In the genomic region with DNA sequence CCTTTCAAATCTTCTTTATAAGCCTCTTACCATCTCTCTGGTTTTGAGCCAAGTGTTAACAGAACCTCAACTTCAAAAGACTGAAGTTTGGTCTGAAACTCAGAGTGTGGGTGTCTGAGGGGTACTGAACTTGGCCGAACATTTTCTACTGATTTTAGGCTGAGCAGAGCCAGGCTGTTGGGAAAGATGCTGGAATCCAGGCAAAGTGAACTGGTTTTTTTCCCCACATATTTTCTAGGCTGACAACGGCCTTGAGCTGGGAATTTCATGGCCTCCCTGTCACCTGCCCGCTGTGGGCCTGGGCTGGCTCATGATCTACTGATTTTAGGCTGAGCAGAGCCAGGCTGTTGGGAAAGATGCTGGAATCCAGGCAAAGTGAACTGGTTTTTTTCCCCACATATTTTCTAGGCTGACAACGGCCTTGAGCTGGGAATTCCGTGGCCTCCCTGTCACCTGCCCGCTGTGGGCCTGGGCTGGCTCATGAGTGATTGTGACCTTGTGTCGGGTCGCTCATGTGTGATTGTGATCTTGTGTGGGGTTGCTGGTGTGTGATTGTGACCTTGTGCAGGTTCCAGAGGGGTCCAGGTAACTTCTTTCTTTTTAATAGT, we compare ENCODE assay signal across 8 cellular contexts.
DNase-seq lines count a peak whose midpoint lies in the region; ATAC-seq, FAIRE-seq and TF ChIP-seq lines count a peak whose summit lies in the region.
"Not testable (repeated sequence)": the region's sequence is repeated elsewhere in the genome, so short reads cannot be mapped to it uniquely, and the experiment has no call there.

No MANE protein-coding gene starts in this region.

- TF ChIP-seq POLR2A in heart left ventricle (IDR thresholded peaks at IDR 0.05); HepG2 (IDR thresholded peaks at IDR 0.05; ENCODE audit: insufficient read depth in 1 of 2, low read depth in 2 of 2, low read length in 2 of 2): not testable (repeated sequence)

- intact Hi-C loops in heart left ventricle (cut with DNase I); HepG2 (cut with micrococcal nuclease; ENCODE audit: unreplicated experiment); upper lobe of right lung (cut with DNase I): not testable (repeated sequence)

- TF ChIP-seq CTCF in heart left ventricle (IDR thresholded peaks at IDR 0.05); HepG2 (CRISPR knock-in tag; IDR thresholded peaks at IDR 0.05); nephron (IDR thresholded peaks at IDR 0.05; ENCODE audit: unreplicated experiment in 3 of 3); retinal pigment epithelial cell (conservative IDR thresholded peaks at IDR 0.05; ENCODE audit: low read depth, low read length); upper lobe of right lung (IDR thresholded peaks at IDR 0.05): not testable (repeated sequence)

- BruUV-seq in HepG2 (replicated peaks; lab: Mats Ljungman, UMichigan): not testable (repeated sequence)

- TF ChIP-seq RAD21 in HepG2 (CRISPR knock-in tag; IDR thresholded peaks at IDR 0.05): not testable (repeated sequence)

- H2AFZ ChIP-seq in HepG2 (ENCODE audit: low read length): not testable (repeated sequence)

- POLR2A ChIA-PET in HepG2 (lab: Yijun Ruan, JAX): not testable (repeated sequence)

- ATAC-seq in heart left ventricle (peak in 2 of 4 donors; percentile 8 to 40), HepG2 (peak; percentile 88), upper lobe of right lung (peak; percentile 17)

- CTCF ChIA-PET in HepG2 (lab: Yijun Ruan, JAX; ENCODE audit: low intra/inter-chr PET ratio, low total read pairs): not testable (repeated sequence)

- not testable (repeated sequence) for H3K4me1 ChIP-seq in esophagus (ENCODE audit: control insufficient read depth in 2 of 2, insufficient read depth in 2 of 2, low read length in 1 of 2); upper lobe of right lung
- H3K4me1 ChIP-seq in heart left ventricle (peaks cover 0 to 27% (median 5%) of the 10 kb centered on the region in 12 donors), HepG2 (ENCODE audit: insufficient read depth, low read length) (peaks cover 38% of the 10 kb centered on the region)

- not testable (repeated sequence) for H3K27me3 Mint-ChIP-seq in nephron (ENCODE audit: low read depth)

- H3K36me3 Mint-ChIP-seq in nephron (ENCODE audit: low read depth): not testable (repeated sequence)

- TF ChIP-seq EP300 in HepG2 (IDR thresholded peaks at IDR 0.05; ENCODE audit: low read depth in 2 of 2, low read length in 2 of 2): 0 out of 4 replicates have a peak, but pooled peaks of 1 of the 2 experiments have one; percentile 11
- not testable (repeated sequence) for TF ChIP-seq EP300 in HepG2 (CRISPR knock-in tag; IDR thresholded peaks at IDR 0.05; ENCODE audit: borderline replicate concordance)

- H3K27ac ChIP-seq in esophagus (ENCODE audit: low read depth in 2 of 2, low read length in 1 of 2) (peak overlapping the region; percentile 33 to 68), heart left ventricle (peak overlapping the region in 5 of 12 donors; percentile 8 to 78 (median 68)), HepG2 (ENCODE audit: extremely low read length, insufficient read depth, low read length) (peak overlapping the region; percentile 53)
- not testable (repeated sequence) for H3K27ac ChIP-seq in upper lobe of right lung

- DNase-seq in DMS53 (lab: John Stamatoyannopoulos, UW) (peak; percentile 37), heart left ventricle (peak in 3 of 5 donors; percentile 16 to 57 (median 43)), HepG2 (ENCODE audit: low spot score) (peak; percentile 80), retinal pigment epithelial cell (ENCODE audit: low read depth) (peak; percentile 41), upper lobe of right lung (peak; percentile 40)
- DNase-seq in activated CD8-positive, alpha-beta memory T cell treated with anti-CD3 and anti-CD28 coated beads, Interleukin-2, amount 50 U/mL, for 48 hours: peak; percentile 8

- H3K9me3 ChIP-seq in esophagus (ENCODE audit: control insufficient read depth in 2 of 2, insufficient read depth in 1 of 2, low read depth in 1 of 2, low read length in 1 of 2); heart left ventricle; HepG2 (ENCODE audit: low read length); upper lobe of right lung: not testable (repeated sequence)

- peaks cover 48% of the 10 kb centered on the region for H3K4me1 Mint-ChIP-seq in nephron

- peak overlapping the region; percentile 65 for H3K4me2 ChIP-seq in HepG2 (ENCODE audit: low read depth, low read length)

- H3K9me3 Mint-ChIP-seq in nephron: peaks cover 16% of the 10 kb centered on the region

- FAIRE-seq in HepG2 (lab: Jason Lieb, UNC): not testable (repeated sequence)

- not testable (repeated sequence) for H3K9ac ChIP-seq in HepG2 (ENCODE audit: insufficient read depth, low read depth, low read length)

- not testable (repeated sequence) for H4K20me1 ChIP-seq in HepG2 (ENCODE audit: insufficient read depth, low read length)

- not testable (repeated sequence) for H3K79me2 ChIP-seq in HepG2 (ENCODE audit: insufficient read depth, low read length)

- not testable (repeated sequence) for H3K36me3 ChIP-seq in esophagus (ENCODE audit: control insufficient read depth in 2 of 2, insufficient read depth in 2 of 2, low read length in 1 of 2); heart left ventricle; HepG2 (replicated peaks in 1 of 2; ENCODE audit: control insufficient read depth in 1 of 2, insufficient read depth in 2 of 2, low read length in 2 of 2); upper lobe of right lung

- not testable (repeated sequence) for H3K4me3 Mint-ChIP-seq in nephron

- not testable (repeated sequence) for H3K27me3 ChIP-seq in esophagus (ENCODE audit: control insufficient read depth in 1 of 2, insufficient read depth in 2 of 2, low read length in 2 of 2); heart left ventricle; HepG2 (ENCODE audit: control insufficient read depth in 1 of 2, insufficient read depth in 2 of 2, low read length in 2 of 2); upper lobe of right lung

- WGBS in esophagus, 2 donors: 40 to 45% methylated on average over 8 of the region's 8 CpGs
- 57 to 78% (median 77%) methylated on average over 8 of the region's 8 CpGs for WGBS in heart left ventricle, 4 donors
- 4% methylated on average over 7 of the region's 8 CpGs for WGBS in HepG2 (ENCODE audit: low lambda C conversion rate)

- in situ Hi-C loops in HepG2 (cut with HindIII; ENCODE audit: extremely low pct_ligation_motif_present, low pct_unique_long_range_greater_than_20kb): loop anchor here (25.0 kb wide), 1 partner anchor 90 kb away; no protein-coding TSS in a partner anchor

- H3K4me3 ChIP-seq in esophagus (ENCODE audit: low read depth in 1 of 2, low read length in 2 of 2); heart left ventricle; HepG2 (replicated peaks in 1 of 3; ENCODE audit: insufficient read depth in 1 of 3, low read depth in 2 of 3, low read length in 3 of 3); retinal pigment epithelial cell (ENCODE audit: low read length); upper lobe of right lung: not testable (repeated sequence)

- peak overlapping the region; percentile 73 to 99 (median 93) for H3K27ac Mint-ChIP-seq in nephron

TF ChIP-seq in HepG2, 621 proteins besides CTCF, POLR2A, EP300 and RAD21 (continues in another document):
- 0 out of 2 replicates have a peak, but pooled peaks have one; percentile 35 for TF ChIP-seq HNF4A (CRISPR knock-in tag; IDR thresholded peaks at IDR 0.05)
- TF ChIP-seq HOXA3 (CRISPR knock-in tag; IDR thresholded peaks at IDR 0.05): peak; percentile 53; the same call in 1 of the 2 replicates
- peak; percentile 25; the same call in 1 of the 2 replicates for TF ChIP-seq SOX5 (CRISPR knock-in tag; IDR thresholded peaks at IDR 0.05; ENCODE audit: borderline replicate concordance)
- peak; percentile 32; the same call in 1 of the 2 replicates for TF ChIP-seq BCL6 (CRISPR knock-in tag; IDR thresholded peaks at IDR 0.05)
- 0 out of 2 replicates have a peak, but pooled peaks have one; percentile 31 for TF ChIP-seq ZNF644 (CRISPR knock-in tag; IDR thresholded peaks at IDR 0.05; ENCODE audit: low read depth)
- peak; percentile 33; the same call in 1 of the 2 replicates for TF ChIP-seq SALL1 (CRISPR knock-in tag; IDR thresholded peaks at IDR 0.05)
- TF ChIP-seq LCORL (IDR thresholded peaks at IDR 0.05): not testable (repeated sequence)
- peak; percentile 60; the same call in 1 of the 2 replicates for TF ChIP-seq LCORL (CRISPR knock-in tag; IDR thresholded peaks at IDR 0.05)
- peak; percentile 72; the same call in 1 of the 2 replicates for TF ChIP-seq PHF21A (CRISPR knock-in tag; IDR thresholded peaks at IDR 0.05)
- TF ChIP-seq ZFY (CRISPR knock-in tag; IDR thresholded peaks at IDR 0.05): peak; percentile 45; the same call in 1 of the 2 replicates
- TF ChIP-seq SAP130 (CRISPR knock-in tag; IDR thresholded peaks at IDR 0.05; ENCODE audit: low read depth): peak; percentile 38; the same call in 1 of the 2 replicates
- TF ChIP-seq MED1 (CRISPR knock-in tag; IDR thresholded peaks at IDR 0.05): 0 out of 2 replicates have a peak, but pooled peaks have one; percentile 21
- TF ChIP-seq, protein P1, sequence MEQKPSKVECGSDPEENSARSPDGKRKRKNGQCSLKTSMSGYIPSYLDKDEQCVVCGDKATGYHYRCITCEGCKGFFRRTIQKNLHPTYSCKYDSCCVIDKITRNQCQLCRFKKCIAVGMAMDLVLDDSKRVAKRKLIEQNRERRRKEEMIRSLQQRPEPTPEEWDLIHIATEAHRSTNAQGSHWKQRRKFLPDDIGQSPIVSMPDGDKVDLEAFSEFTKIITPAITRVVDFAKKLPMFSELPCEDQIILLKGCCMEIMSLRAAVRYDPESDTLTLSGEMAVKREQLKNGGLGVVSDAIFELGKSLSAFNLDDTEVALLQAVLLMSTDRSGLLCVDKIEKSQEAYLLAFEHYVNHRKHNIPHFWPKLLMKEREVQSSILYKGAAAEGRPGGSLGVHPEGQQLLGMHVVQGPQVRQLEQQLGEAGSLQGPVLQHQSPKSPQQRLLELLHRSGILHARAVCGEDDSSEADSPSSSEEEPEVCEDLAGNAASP (CRISPR knock-in tag; IDR thresholded peaks at IDR 0.05; ENCODE audit: borderline replicate concordance): peak; percentile 35; the same call in 1 of the 2 replicates

Comparison
In these comparisons a context has a peak if more than half of its experiments do, and no peak if none do; other contexts are left out.
1. DNase-seq: peak in every context shown above with its lines; median percentile 80 in HepG2; 43 in heart left ventricle; 41 in retinal pigment epithelial cell; 40 in upper lobe of right lung; 37 in DMS53; 8 in activated CD8-positive, alpha-beta memory T cell treated with anti-CD3 and anti-CD28 coated beads, Interleukin-2, amount 50 U/mL, for 48 hours.